ENCODE assay signal across 9 cellular contexts in genomic region chr19:4375620-4376228, GRCh38. TPM values are rescaled to one million over a fixed set of nuclear protein-coding genes. Genes with fewer than 3 reads are reported as not detected.
A peak's percentile ranks its signal among the peaks of the same experiment; 100 is the strongest.
DNase-seq lines count a peak whose midpoint lies in the region; ATAC-seq and TF ChIP-seq lines count a peak whose summit lies in the region.
"Had no signal": no experiment of that assay in that cellular context is flagged by ENCODE, and none has a peak within 500 bp of the region (broad histone marks: within the 10 kb centered on the region; RNA-seq: fewer than 3 reads in every experiment).

No MANE protein-coding gene starts in this region.

- H3K27ac ChIP-seq in neural cell (ENCODE audit: low read length) = peak overlapping the region; percentile 68
- H3K27ac ChIP-seq: VCaP had no signal

- H3K4me3 ChIP-seq in neural cell (ENCODE audit: low read length) = peak overlapping the region; percentile 38

- CTCF ChIA-PET in Calu3 (lab: Charles Lee) = interaction anchor here (0.6 to 2.6 kb wide), 7 partner anchors 11 to 112 kb away, joined by 4 to 10 read pairs (median 7); partner anchors contain the start of genes CHAF1A, MPND and SH3GL1

- H3K27ac Mint-ChIP-seq in Calu3 (ENCODE audit: unreplicated experiment) = peak overlapping the region; percentile 30
- peak overlapping the region; percentile 46 to 51 for H3K27ac Mint-ChIP-seq in effector memory CD8-positive, alpha-beta T cell
- H3K27ac Mint-ChIP-seq in activated T-helper 1 cell treated with anti-CD3 and anti-CD28 coated beads, Interleukin-12 subunit alpha, Interleukin-12 subunit beta, Interleukin-2, Interleukin-4 antibody, amounts not matched to agents 30 ng/mL and 10 ng/mL and 1 ng/mL, durations not matched to agents 14 hours and 24 hours and 36 hours = no peak overlapping the region

- no peak for TF ChIP-seq CTCF in Calu3 (IDR thresholded peaks at IDR 0.05; ENCODE audit: unreplicated experiment)
- TF ChIP-seq CTCF in neural cell (IDR thresholded peaks at IDR 0.05; ENCODE audit: poor library complexity, severe bottlenecking) = peak; percentile 68

- no peaks in the 10 kb centered on the region for H4K20me1 ChIP-seq in neural cell (ENCODE audit: insufficient read depth)

- peak overlapping the region; percentile 42 for H3K4me3 Mint-ChIP-seq in Calu3 (ENCODE audit: low read depth, unreplicated experiment)
- peak overlapping the region in 1 of 2 donors; percentile 6 for H3K4me3 Mint-ChIP-seq in effector memory CD8-positive, alpha-beta T cell
- no peak overlapping the region for H3K4me3 Mint-ChIP-seq in activated T-helper 1 cell treated with anti-CD3 and anti-CD28 coated beads, Interleukin-12 subunit alpha, Interleukin-12 subunit beta, Interleukin-2, Interleukin-4 antibody, amounts not matched to agents 30 ng/mL and 10 ng/mL and 1 ng/mL, durations not matched to agents 14 hours and 24 hours and 36 hours

- peaks cover 48% of the 10 kb centered on the region for H3K4me1 Mint-ChIP-seq in Calu3 (ENCODE audit: low read depth, unreplicated experiment)
- peaks cover 38 to 43% of the 10 kb centered on the region in 2 donors for H3K4me1 Mint-ChIP-seq in effector memory CD8-positive, alpha-beta T cell (ENCODE audit: low read depth in 2 of 2)
- H3K4me1 Mint-ChIP-seq in activated T-helper 1 cell treated with anti-CD3 and anti-CD28 coated beads, Interleukin-12 subunit alpha, Interleukin-12 subunit beta, Interleukin-2, Interleukin-4 antibody, amounts not matched to agents 30 ng/mL and 10 ng/mL and 1 ng/mL, durations not matched to agents 14 hours and 24 hours and 36 hours (ENCODE audit: low read depth) = peaks cover 65% of the 10 kb centered on the region

- no peaks in the 10 kb centered on the region for H3F3A ChIP-seq in neural cell (ENCODE audit: insufficient read depth, low read length, poor library complexity, severe bottlenecking)

- no peaks in the 10 kb centered on the region for H3K9me3 Mint-ChIP-seq in Calu3 (ENCODE audit: low read depth, unreplicated experiment)
- H3K9me3 Mint-ChIP-seq in effector memory CD8-positive, alpha-beta T cell = no peaks in the 10 kb centered on the region
- H3K9me3 Mint-ChIP-seq in activated T-helper 1 cell treated with anti-CD3 and anti-CD28 coated beads, Interleukin-12 subunit alpha, Interleukin-12 subunit beta, Interleukin-2, Interleukin-4 antibody, amounts not matched to agents 30 ng/mL and 10 ng/mL and 1 ng/mL, durations not matched to agents 14 hours and 24 hours and 36 hours = no peaks in the 10 kb centered on the region

- intact Hi-C loops in Calu3 (cut with micrococcal nuclease; ENCODE audit: unreplicated experiment) = no loop called here
- intact Hi-C loops in activated T-helper 1 cell treated with anti-CD3 and anti-CD28 coated beads, Interleukin-12 subunit alpha, Interleukin-12 subunit beta, Interleukin-2, Interleukin-4 antibody, amounts not matched to agents 30 ng/mL and 10 ng/mL and 1 ng/mL, durations not matched to agents 14 hours and 24 hours and 36 hours (cut with micrococcal nuclease) = no loop called here

- TF ChIP-seq RAD21 in neural cell (conservative IDR thresholded peaks at IDR 0.05) = peak; percentile 37

- TF ChIP-seq EP300 in neural cell (conservative IDR thresholded peaks at IDR 0.05; ENCODE audit: poor library complexity, severe bottlenecking) = no peak

- no peaks in the 10 kb centered on the region for H3K27me3 Mint-ChIP-seq in Calu3 (ENCODE audit: unreplicated experiment)
- no peaks in the 10 kb centered on the region for H3K27me3 Mint-ChIP-seq in effector memory CD8-positive, alpha-beta T cell
- H3K27me3 Mint-ChIP-seq in activated T-helper 1 cell treated with anti-CD3 and anti-CD28 coated beads, Interleukin-12 subunit alpha, Interleukin-12 subunit beta, Interleukin-2, Interleukin-4 antibody, amounts not matched to agents 30 ng/mL and 10 ng/mL and 1 ng/mL, durations not matched to agents 14 hours and 24 hours and 36 hours (ENCODE audit: insufficient read depth) = no peaks in the 10 kb centered on the region

- peak; percentile 34 for ATAC-seq in GM21576 (IDR thresholded peaks at IDR 0.05; ENCODE audit: unreplicated experiment)
- ATAC-seq in effector memory CD8-positive, alpha-beta T cell (replicated peaks) = no peak

- no peaks in the 10 kb centered on the region for H3K27me3 ChIP-seq in neural cell (ENCODE audit: insufficient read depth, low read depth, low read length)

- H3K36me3 ChIP-seq in neural cell (ENCODE audit: insufficient read depth, low read length) = no peaks in the 10 kb centered on the region

- H3K9me3 ChIP-seq in neural cell (ENCODE audit: low read length) = no peaks in the 10 kb centered on the region

- no TSS peak for BruUV-seq in Calu3 (replicated peaks; lab: Mats Ljungman, UMichigan)

- DNase-seq in Calu3 = peak; percentile 61
- DNase-seq in OCI-M1 (lab: John Stamatoyannopoulos, UW) = peak; percentile 94
- DNase-seq in effector memory CD8-positive, alpha-beta T cell = no peak
- no peak for DNase-seq in activated T-helper 1 cell treated with anti-CD3 and anti-CD28 coated beads, Interleukin-12 subunit alpha, Interleukin-12 subunit beta, Interleukin-2, Interleukin-4 antibody, amounts not matched to agents 30 ng/mL and 10 ng/mL and 1 ng/mL, durations not matched to agents 14 hours and 24 hours and 36 hours (ENCODE audit: low spot score)
- DNase-seq in stimulated activated CD4-positive, alpha-beta T cell treated with anti-CD3 and anti-CD28 coated beads, Interleukin-2, amount 100 ng/mL, for 24 hours = no peak
- DNase-seq in DMS153 treated with DMSO at 0.1 percent for 48 hours (lab: John Stamatoyannopoulos, UW; ENCODE audit: unreplicated experiment) = no peak

- no peak overlapping the region for H2AFZ ChIP-seq in neural cell (ENCODE audit: low read depth, low read length)

- H3K79me2 ChIP-seq in neural cell (replicated peaks; ENCODE audit: insufficient read depth, low read length) = no peaks in the 10 kb centered on the region

- peak overlapping the region; percentile 55 for H3K9ac ChIP-seq in neural cell (ENCODE audit: low read length)

- peaks cover 24% of the 10 kb centered on the region for H3K36me3 Mint-ChIP-seq in Calu3 (ENCODE audit: insufficient read depth, unreplicated experiment)
- peaks cover 27% of the 10 kb centered on the region for H3K36me3 Mint-ChIP-seq in effector memory CD8-positive, alpha-beta T cell (ENCODE audit: insufficient read depth)
- H3K36me3 Mint-ChIP-seq in activated T-helper 1 cell treated with anti-CD3 and anti-CD28 coated beads, Interleukin-12 subunit alpha, Interleukin-12 subunit beta, Interleukin-2, Interleukin-4 antibody, amounts not matched to agents 30 ng/mL and 10 ng/mL and 1 ng/mL, durations not matched to agents 14 hours and 24 hours and 36 hours (ENCODE audit: low read depth) = no peaks in the 10 kb centered on the region

- no peaks in the 10 kb centered on the region for H3K9me2 ChIP-seq in neural cell (ENCODE audit: insufficient read depth, low read length)

- no peak overlapping the region for H3K4me2 ChIP-seq in neural cell (ENCODE audit: low read length)

TF ChIP-seq in neural cell, 6 proteins besides CTCF, POLR2A, EP300 and RAD21:
- TF ChIP-seq SMC3 (conservative IDR thresholded peaks at IDR 0.05; ENCODE audit: poor library complexity) (peak; percentile 38), MXI1 (conservative IDR thresholded peaks at IDR 0.05; ENCODE audit: poor library complexity, severe bottlenecking) (no peak)
TF ChIP-seq in neural cell: peak in this region for 1.

RNA-seq across cellular contexts. Expression of gene SH3GL1, which starts 24.6 kb away (rescaled TPM):
- total RNA-seq in Calu3 (2022) = 40.7 and 42.0 TPM in 2 replicates
- 25.2 and 28.6 TPM in 2 replicates for polyA plus RNA-seq in neural cell
- polyA minus RNA-seq in neural cell = 30.8 and 33.1 TPM in 2 replicates
- 50.3 and 54.2 TPM in 2 replicates for total RNA-seq in activated T-helper 1 cell treated with anti-CD3 and anti-CD28 coated beads, Interleukin-12 subunit alpha, Interleukin-12 subunit beta, Interleukin-2, Interleukin-4 antibody, amounts not matched to agents 30 ng/mL and 10 ng/mL and 1 ng/mL, durations not matched to agents 14 hours and 24 hours and 36 hours

RNA-seq across cellular contexts. Expression of gene CHAF1A, which starts 26.7 kb away (rescaled TPM):
- total RNA-seq in Calu3 (2022) = 37.2 and 43.3 TPM in 2 replicates
- polyA plus RNA-seq in neural cell = 3.1 and 9.4 TPM in 2 replicates
- 7.5 and 11.4 TPM in 2 replicates for polyA minus RNA-seq in neural cell
- total RNA-seq in activated T-helper 1 cell treated with anti-CD3 and anti-CD28 coated beads, Interleukin-12 subunit alpha, Interleukin-12 subunit beta, Interleukin-2, Interleukin-4 antibody, amounts not matched to agents 30 ng/mL and 10 ng/mL and 1 ng/mL, durations not matched to agents 14 hours and 24 hours and 36 hours = 106 and 107 TPM in 2 replicates

RNA-seq across cellular contexts. Expression of gene MPND, which starts 32.4 kb away (rescaled TPM):
- 15.3 and 21.1 TPM in 2 replicates for total RNA-seq in Calu3 (2022)
- polyA plus RNA-seq in neural cell = 34.8 and 37.0 TPM in 2 replicates
- 27.0 and 34.8 TPM in 2 replicates for polyA minus RNA-seq in neural cell
- 15.7 and 19.3 TPM in 2 replicates for total RNA-seq in activated T-helper 1 cell treated with anti-CD3 and anti-CD28 coated beads, Interleukin-12 subunit alpha, Interleukin-12 subunit beta, Interleukin-2, Interleukin-4 antibody, amounts not matched to agents 30 ng/mL and 10 ng/mL and 1 ng/mL, durations not matched to agents 14 hours and 24 hours and 36 hours

RNA-seq across cellular contexts. Expression of gene STAP2, which starts 37.1 kb away (rescaled TPM):
- 28.7 and 30.5 TPM in 2 replicates for total RNA-seq in Calu3 (2022)
- 0.16 and 0.62 TPM in 2 replicates for polyA plus RNA-seq in neural cell
- 0.49 TPM in 1 of 2 replicates, not detected in the other for polyA minus RNA-seq in neural cell
- total RNA-seq in activated T-helper 1 cell treated with anti-CD3 and anti-CD28 coated beads, Interleukin-12 subunit alpha, Interleukin-12 subunit beta, Interleukin-2, Interleukin-4 antibody, amounts not matched to agents 30 ng/mL and 10 ng/mL and 1 ng/mL, durations not matched to agents 14 hours and 24 hours and 36 hours = 12.9 and 15.0 TPM in 2 replicates

Comparison
In these comparisons a context has a peak if more than half of its experiments do, and no peak if none do; other contexts are left out.
1. DNase-seq: peak in Calu3 (single experiment) and OCI-M1 (single experiment); none in effector memory CD8-positive, alpha-beta T cell (0 of 3), activated T-helper 1 cell treated with anti-CD3 and anti-CD28 coated beads, Interleukin-12 subunit alpha, Interleukin-12 subunit beta, Interleukin-2, Interleukin-4 antibody, amounts not matched to agents 30 ng/mL and 10 ng/mL and 1 ng/mL, durations not matched to agents 14 hours and 24 hours and 36 hours (single experiment), stimulated activated CD4-positive, alpha-beta T cell treated with anti-CD3 and anti-CD28 coated beads, Interleukin-2, amount 100 ng/mL, for 24 hours (0 of 2) and DMS153 treated with DMSO at 0.1 percent for 48 hours (single experiment).